8 cellular contexts compared by ENCODE assay signal in the genomic region with DNA sequence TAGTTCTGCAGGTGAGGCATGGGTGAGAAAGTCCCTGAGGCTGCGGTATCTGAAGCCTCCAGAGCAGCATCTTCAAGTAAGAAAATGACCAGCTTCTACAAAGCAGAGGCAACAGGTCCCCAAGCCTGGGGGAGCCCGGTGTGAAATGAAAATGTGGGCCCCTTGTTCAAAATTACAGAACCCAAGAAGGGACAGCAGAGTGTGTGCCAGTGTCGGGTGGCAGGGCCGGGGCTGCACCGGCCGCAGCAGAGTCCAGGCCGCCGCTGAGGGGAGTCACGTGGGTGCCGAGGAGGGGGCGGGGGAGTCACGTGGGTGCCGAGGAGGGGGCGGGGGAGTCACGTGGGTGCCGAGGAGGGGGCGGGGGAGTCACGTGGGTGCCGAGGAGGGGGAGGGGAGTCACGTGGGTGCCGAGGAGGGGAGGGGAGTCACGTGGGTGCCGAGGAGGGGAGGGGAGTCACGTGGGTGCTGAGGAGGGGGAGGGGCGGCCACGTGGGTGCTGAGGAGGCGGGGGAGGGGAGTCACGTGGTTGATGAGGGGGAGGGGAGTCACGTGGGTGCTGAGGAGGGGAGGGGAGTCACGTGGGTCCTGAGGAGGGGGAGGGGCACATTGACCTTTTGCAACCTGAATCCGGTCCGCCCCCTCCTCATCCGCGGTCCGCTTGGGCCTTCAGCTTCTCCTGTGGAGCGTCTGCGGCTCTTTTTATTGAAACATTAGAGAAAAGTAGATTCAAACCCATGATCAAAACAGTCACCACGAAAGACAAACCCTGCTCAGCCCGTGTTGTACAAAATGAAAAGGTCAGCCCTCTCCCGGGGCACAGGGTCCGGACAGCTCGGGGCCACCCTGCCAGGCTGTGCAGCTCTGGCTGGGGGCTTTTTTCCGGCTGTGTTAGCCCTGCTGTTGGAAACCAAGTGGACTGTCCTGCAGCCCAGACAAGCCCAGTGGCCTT. TPM values are rescaled to one million over a fixed set of nuclear protein-coding genes. Genes with fewer than 3 reads are reported as not detected.
A peak's percentile ranks its signal among the peaks of the same experiment; 100 is the strongest.
DNase-seq lines count a peak whose midpoint lies in the region; ATAC-seq, FAIRE-seq and TF ChIP-seq lines count a peak whose summit lies in the region.

No MANE protein-coding gene starts in this region.

- H3K9ac ChIP-seq in SK-N-MC (ENCODE audit: insufficient read length) = peak overlapping the region; percentile 76
- H3K9ac ChIP-seq in colonic mucosa (ENCODE audit: low read depth in 2 of 2, low read length in 2 of 2) = no peak overlapping the region

- in situ Hi-C loops in KBM-7 (cut with MboI; ENCODE audit: low pct_unique_long_range_greater_than_20kb, low sequenced_read_pairs) = no loop called here

- H3K9me3 ChIP-seq in MG63 = no peaks in the 10 kb centered on the region
- no peaks in the 10 kb centered on the region for H3K9me3 ChIP-seq in SK-N-MC (ENCODE audit: low read depth, low read length)
- H3K9me3 ChIP-seq in colonic mucosa = no peaks in the 10 kb centered on the region

- peak; percentile 30; the same call in 1 of the 2 replicates for TF ChIP-seq POLR2A in GM12891 (IDR thresholded peaks at IDR 0.05; ENCODE audit: low read depth, low read length)

- H3K27me3 ChIP-seq in MG63 (no peaks in the 10 kb centered on the region), colonic mucosa (no peaks in the 10 kb centered on the region)

- no peaks in the 10 kb centered on the region for H3K4me1 ChIP-seq in colonic mucosa

- H3K4me3 ChIP-seq in MG63 (peak overlapping the region; percentile 41), SK-N-MC (peak overlapping the region; percentile 64), colonic mucosa (no peak overlapping the region)

- DNase-seq in GM12891 (ENCODE audit: insufficient read length, low spot score) (no peak), MG63 (peak; percentile 72), SK-N-MC (ENCODE audit: low read depth, low spot score) (peak; percentile 24), colonic mucosa (peak; percentile 46), sciatic nerve (ENCODE audit: low spot score) (peak; percentile 80), KBM-7 (no peak)

- intact Hi-C loops in colonic mucosa (cut with DNase I) (no loop called here), sciatic nerve (cut with DNase I) (no loop called here)

- ATAC-seq in sciatic nerve (peak; percentile 82), HG03108 (IDR thresholded peaks at IDR 0.05; ENCODE audit: unreplicated experiment) (no peak), HG02938 (IDR thresholded peaks at IDR 0.05; ENCODE audit: unreplicated experiment) (no peak)

- peak; percentile 82 for FAIRE-seq in GM12891 (lab: Jason Lieb, UNC)

- H3K36me3 ChIP-seq in MG63 = peaks cover 3% of the 10 kb centered on the region; the same call in 1 of the 2 replicates
- H3K36me3 ChIP-seq in SK-N-MC (ENCODE audit: insufficient read depth, low read length) = no peaks in the 10 kb centered on the region
- no peaks in the 10 kb centered on the region for H3K36me3 ChIP-seq in colonic mucosa

- H3K27ac ChIP-seq in SK-N-MC (peak overlapping the region; percentile 93), colonic mucosa (no peak overlapping the region)

- TF ChIP-seq CTCF in colonic mucosa (IDR thresholded peaks at IDR 0.05) = no peak

TF ChIP-seq in GM12891, 5 proteins besides CTCF, POLR2A, EP300 and RAD21:
- TF ChIP-seq SPI1 (IDR thresholded peaks at IDR 0.05; ENCODE audit: low read depth, low read length) (no peak), TAF1 (IDR thresholded peaks at IDR 0.05; ENCODE audit: low read depth, low read length) (0 out of 2 replicates have a peak, but pooled peaks have one; percentile 24), POU2F2 (IDR thresholded peaks at IDR 0.05; ENCODE audit: low read depth, low read length) (no peak), POLR2AphosphoS5 (IDR thresholded peaks at IDR 0.05; ENCODE audit: low read depth, low read length) (no peak)

RNA-seq across cellular contexts. Expression of a gene that starts 10.4 kb away (rescaled TPM):
- 1.1 TPM for polyA plus RNA-seq in GM12891 (2012; ENCODE audit: low read depth, missing spikeins)
- 2.1 TPM in 1 of 2 replicates, not detected in the other for total RNA-seq in MG63 (2014; rRNA removed; shearing (Covaris generic); ENCODE audit: low replicate concordance)
- total RNA-seq in colonic mucosa (under 1 TPM; 0.47 to 0.80 TPM), sciatic nerve (1.1 TPM)

RNA-seq across cellular contexts. Expression of a gene that starts 30.2 kb away (rescaled TPM):
- 3,128 TPM for polyA plus RNA-seq in GM12891 (2012; ENCODE audit: low read depth, missing spikeins)
- total RNA-seq in MG63 (2014; rRNA removed; shearing (Covaris generic); ENCODE audit: low replicate concordance) = 3,110 and 4,078 TPM in 2 replicates
- total RNA-seq in colonic mucosa (1,000 to 10,000 TPM in 1 of 2 donors, 100 to 1,000 TPM in 1; 941 to 1,015 TPM), sciatic nerve (852 TPM)

RNA-seq across cellular contexts. Expression of a gene that starts 47.2 kb away (rescaled TPM):
- 19.1 TPM for polyA plus RNA-seq in GM12891 (2012; ENCODE audit: low read depth, missing spikeins)
- 26.0 and 71.0 TPM in 2 replicates for total RNA-seq in MG63 (2014; rRNA removed; shearing (Covaris generic); ENCODE audit: low replicate concordance)
- total RNA-seq in colonic mucosa (10 to 100 TPM; 13.3 to 18.8 TPM), sciatic nerve (19.0 TPM)

RNA-seq across cellular contexts. Expression of a gene that starts 52.7 kb away (rescaled TPM):
- not detected for polyA plus RNA-seq in GM12891 (2012; ENCODE audit: low read depth, missing spikeins)
- not detected in 2 replicates for total RNA-seq in MG63 (2014; rRNA removed; shearing (Covaris generic); ENCODE audit: low replicate concordance)
- total RNA-seq in colonic mucosa (not detected), sciatic nerve (7.6 TPM)

Comparison
In these comparisons a context has a peak if more than half of its experiments do, and no peak if none do; other contexts are left out.
1. DNase-seq: peak in MG63 (single experiment), SK-N-MC (single experiment), colonic mucosa (single experiment) and sciatic nerve (single experiment); none in GM12891 (single experiment) and KBM-7 (single experiment).